ENCODE assay signal across 23 cellular contexts in the genomic region with DNA sequence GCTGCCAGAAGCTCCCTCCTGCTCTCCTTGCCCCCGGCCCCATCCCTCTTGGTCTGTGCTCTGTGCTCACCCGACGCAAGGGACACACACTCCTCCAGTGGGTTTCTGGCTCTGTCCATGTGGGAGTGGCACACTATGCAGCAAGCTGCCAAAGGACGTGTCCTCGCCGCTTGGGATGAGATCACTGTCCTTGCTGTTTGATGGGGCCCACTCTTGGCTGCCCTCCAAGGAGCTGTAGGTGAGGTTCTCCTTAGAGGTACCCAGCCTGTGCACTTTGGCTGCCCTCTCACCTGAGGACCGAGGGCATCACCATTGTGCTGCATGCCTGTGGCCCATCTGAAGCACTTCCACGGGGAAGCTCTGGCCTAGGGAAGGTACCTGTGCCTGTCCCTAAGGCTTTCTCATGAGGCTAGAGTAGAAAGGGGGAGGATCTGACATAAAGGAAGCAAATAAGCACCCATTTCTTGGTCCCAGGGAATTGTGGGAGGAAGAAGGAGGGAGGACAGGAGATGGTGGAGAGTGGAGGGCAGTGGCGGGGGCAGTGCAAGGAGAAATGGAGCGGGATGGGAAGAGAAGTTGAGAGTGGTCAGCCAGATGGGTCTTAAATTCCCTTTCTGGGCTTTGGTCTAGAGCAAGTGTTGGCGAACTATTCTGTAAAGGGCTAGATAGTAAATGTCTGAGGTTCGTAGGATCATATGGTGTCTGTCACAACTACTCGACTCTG. TPM values are rescaled to one million over a fixed set of nuclear protein-coding genes. Genes with fewer than 3 reads are reported as not detected.
DNase-seq lines count a peak whose midpoint lies in the region; ATAC-seq, FAIRE-seq and TF ChIP-seq lines count a peak whose summit lies in the region.
"Had no signal": no experiment of that assay in that cellular context is flagged by ENCODE, and none has a peak within 500 bp of the region (broad histone marks: within the 10 kb centered on the region; RNA-seq: fewer than 3 reads in every experiment).

No MANE protein-coding gene starts in this region.

- no peaks in the 10 kb centered on the region for H3K27me3 Mint-ChIP-seq in activated CD4-positive, alpha-beta memory T cell treated with anti-CD3 and anti-CD28 coated beads, Interleukin-2, amount 10 ng/mL, durations not matched to agents 7 days and 5 days
- H3K27me3 Mint-ChIP-seq: activated naive CD4-positive, alpha-beta T cell treated with anti-CD3 and anti-CD28 coated beads, Interleukin-2, amount 50 U/mL, for 24 hours; IgD-negative memory B cell had no signal

- POLR2A ChIA-PET in K562 (lab: Yijun Ruan, JAX): interaction anchor here (0.8 kb wide), 1 partner anchor 56 kb away, joined by 3 read pairs; no protein-coding TSS in a partner anchor
- POLR2A ChIA-PET in activated CD4-positive, alpha-beta memory T cell treated with anti-CD3 and anti-CD28 coated beads, Interleukin-2, amount 10 ng/mL, durations not matched to agents 7 days and 5 days (lab: Charles Lee): interaction anchor here (1.3 to 2.5 kb wide), 4 partner anchors 47 to 244 kb away, joined by 3 to 8 read pairs (median 6); a partner anchor contains a TSS

- H3K4me1 ChIP-seq in heart left ventricle: peaks cover 0 to 17% (median 4%) of the 10 kb centered on the region in 12 donors
- peaks cover 10 to 19% of the 10 kb centered on the region in 2 experiments; a peak in 4 of 5 replicates for H3K4me1 ChIP-seq in K562 (replicated peaks in 1 of 2; ENCODE audit: control insufficient read depth in 2 of 2, insufficient read depth in 2 of 2, low read length in 2 of 2)
- peaks cover 0 to 20% of the 10 kb centered on the region in 2 donors for H3K4me1 ChIP-seq in right atrium auricular region
- H3K4me1 ChIP-seq in testis: no peaks in the 10 kb centered on the region
- H3K4me1 ChIP-seq: colonic mucosa had no signal

- intact Hi-C loops in heart left ventricle (cut with DNase I) (loop anchor here (1.0 to 10.0 kb wide), 14 partner anchors 87 to 329 kb away; a partner anchor contains a TSS), Right ventricle myocardium inferior (cut with DNase I) (loop anchor here (10.0 kb wide), 1 partner anchor 107 kb away; no protein-coding TSS in a partner anchor), K562 (cut with micrococcal nuclease) (loop anchor here (2.0 kb wide), 2 partner anchors 133 to 157 kb away; a partner anchor contains a TSS), testis (cut with DNase I; ENCODE audit: low total_unique reads) (loop anchor here (10.0 kb wide), 1 partner anchor 327 kb away; no protein-coding TSS in a partner anchor)

- in situ Hi-C loops in K562 (cut with MboI): loop anchor here (5.0 to 10.0 kb wide), 3 partner anchors 89 to 329 kb away; no protein-coding TSS in a partner anchor

- no peak for TF ChIP-seq RAD21 in K562 (CRISPR knock-in tag; conservative IDR thresholded peaks at IDR 0.05 in 1 of 2, IDR thresholded peaks at IDR 0.05 in 1 of 2)

- H3K9me1 ChIP-seq in K562 (ENCODE audit: control insufficient read depth, insufficient read depth, low read length): no peaks in the 10 kb centered on the region

- no peaks in the 10 kb centered on the region for H3K79me2 ChIP-seq in K562 (ENCODE audit: control insufficient read depth, insufficient read depth, low read length)

- BruUV-seq in K562 (replicated peaks; lab: Mats Ljungman, UMichigan): no TSS peak

- H3K27ac ChIP-seq in heart left ventricle (no peak overlapping the region), K562 (ENCODE audit: extremely low read depth, low read depth, low read length) (no peak overlapping the region), right atrium auricular region (no peak overlapping the region), testis (no peak overlapping the region)
- H3K27ac ChIP-seq: C4-2B, colonic mucosa had no signal

- 0 out of 4 replicates have a peak overlapping the region, but pooled peaks of 1 of the 2 experiments have one; percentile 31 for H3K9ac ChIP-seq in K562 (ENCODE audit: insufficient read depth in 1 of 2, low read depth in 2 of 2, low read length in 2 of 2)

- no peaks in the 10 kb centered on the region for H4K20me1 ChIP-seq in K562 (replicated peaks; ENCODE audit: control insufficient read depth, insufficient read depth, low read length)

- H3K4me3 ChIP-seq in heart left ventricle: no peak overlapping the region
- no peak overlapping the region for H3K4me3 ChIP-seq in K562
- H3K4me3 ChIP-seq in right atrium auricular region: no peak overlapping the region
- H3K4me3 ChIP-seq in testis: no peak overlapping the region
- H3K4me3 ChIP-seq: colonic mucosa had no signal

- H3K9me3 Mint-ChIP-seq in activated CD4-positive, alpha-beta memory T cell treated with anti-CD3 and anti-CD28 coated beads, Interleukin-2, amount 10 ng/mL, durations not matched to agents 7 days and 5 days: no peaks in the 10 kb centered on the region
- H3K9me3 Mint-ChIP-seq: activated naive CD4-positive, alpha-beta T cell treated with anti-CD3 and anti-CD28 coated beads, Interleukin-2, amount 50 U/mL, for 24 hours; mesothelial cell of epicardium; nephron progenitor cell had no signal

- H3K36me3 ChIP-seq in heart left ventricle: no peaks in the 10 kb centered on the region
- no peaks in the 10 kb centered on the region for H3K36me3 ChIP-seq in K562 (ENCODE audit: control insufficient read depth, insufficient read depth, low read length)
- H3K36me3 ChIP-seq in right atrium auricular region: no peaks in the 10 kb centered on the region
- no peaks in the 10 kb centered on the region for H3K36me3 ChIP-seq in testis (ENCODE audit: low read depth, missing control alignments)
- H3K36me3 ChIP-seq: colonic mucosa had no signal

- no peaks in the 10 kb centered on the region for H3K36me3 Mint-ChIP-seq in activated CD4-positive, alpha-beta memory T cell treated with anti-CD3 and anti-CD28 coated beads, Interleukin-2, amount 10 ng/mL, durations not matched to agents 7 days and 5 days (ENCODE audit: low read depth)
- H3K36me3 Mint-ChIP-seq: activated naive CD4-positive, alpha-beta T cell treated with anti-CD3 and anti-CD28 coated beads, Interleukin-2, amount 50 U/mL, for 24 hours; IgD-negative memory B cell; mesothelial cell of epicardium had no signal

- H2AFZ ChIP-seq in K562 (ENCODE audit: low read depth, low read length): 0 out of 2 replicates have a peak overlapping the region, but pooled peaks have one; percentile 9

- peak in 3 of 5 donors; percentile 45 to 65 (median 50) for DNase-seq in heart left ventricle
- DNase-seq in Right ventricle myocardium inferior (ENCODE audit: missing footprints): no peak
- DNase-seq in K562 (ENCODE audit: extremely low read depth in 1 of 4, low spot score in 3 of 4): no peak
- peak; percentile 64 for DNase-seq in right atrium auricular region (ENCODE audit: low spot score)
- peak; percentile 52 for DNase-seq in testis
- DNase-seq in HCEC 1CT: no peak
- no peak for DNase-seq in activated CD4-positive, alpha-beta memory T cell treated with anti-CD3 and anti-CD28 coated beads, Interleukin-2, amount 10 ng/mL, durations not matched to agents 7 days and 5 days
- DNase-seq: ACHN; activated CD8-positive, alpha-beta T cell treated with anti-CD3 and anti-CD28 coated beads, Interleukin-2, amount 10 ng/mL, durations not matched to agents 7 days and 5 days; activated T-cell treated with anti-CD3 and anti-CD28 coated beads, Interleukin-2, amount 50 U/mL, for 48 hours; colonic mucosa; NCI-H187 treated with DMSO at 0.1 percent for 48 hours; NCI-H510A; nephron progenitor cell; SHP77; stimulated activated CD4-positive, alpha-beta T cell treated with anti-CD3 and anti-CD28 coated beads, Interleukin-12 subunit alpha, Interleukin-12 subunit beta, amount 100 ng/mL, for 4 hours had no signal

- H3K4me1 Mint-ChIP-seq in activated CD4-positive, alpha-beta memory T cell treated with anti-CD3 and anti-CD28 coated beads, Interleukin-2, amount 10 ng/mL, durations not matched to agents 7 days and 5 days: peaks cover 35% of the 10 kb centered on the region

- WGBS in heart left ventricle, 4 donors: 76 to 86% (median 80%) methylated on average over 10 to 13 of the region's 13 CpGs
- WGBS in K562 (ENCODE audit: insufficient coverage, low coverage, missing lambda C conversion rate): 59% methylated on average over 12 of the region's 13 CpGs
- WGBS in testis, 2 donors: 87 to 88% methylated on average over 10 to 13 of the region's 13 CpGs

- no peak overlapping the region for H3K27ac Mint-ChIP-seq in activated CD4-positive, alpha-beta memory T cell treated with anti-CD3 and anti-CD28 coated beads, Interleukin-2, amount 10 ng/mL, durations not matched to agents 7 days and 5 days
- H3K27ac Mint-ChIP-seq: IgD-negative memory B cell, mesothelial cell of epicardium, nephron progenitor cell had no signal

- TF ChIP-seq CTCF in heart left ventricle (IDR thresholded peaks at IDR 0.05): no peak
- no peak for TF ChIP-seq CTCF in K562 (IDR thresholded peaks at IDR 0.05 in 2 of 3, conservative IDR thresholded peaks at IDR 0.05 in 1 of 3; ENCODE audit: insufficient read depth in 2 of 3, low read depth in 1 of 3, low read length in 3 of 3)
- no peak for TF ChIP-seq CTCF in right atrium auricular region (IDR thresholded peaks at IDR 0.05)
- no peak for TF ChIP-seq CTCF in testis (IDR thresholded peaks at IDR 0.05)

- H3K4me2 ChIP-seq in K562 (ENCODE audit: insufficient read depth, low read length): no peak overlapping the region

- no peaks in the 10 kb centered on the region for H3K27me3 ChIP-seq in heart left ventricle
- no peaks in the 10 kb centered on the region for H3K27me3 ChIP-seq in K562 (ENCODE audit: control insufficient read depth in 2 of 2, insufficient read depth in 2 of 2, low read length in 2 of 2)
- H3K27me3 ChIP-seq in right atrium auricular region: no peaks in the 10 kb centered on the region
- H3K27me3 ChIP-seq in testis: no peaks in the 10 kb centered on the region
- H3K27me3 ChIP-seq: colonic mucosa had no signal

- ATAC-seq in heart left ventricle: peak in 3 of 4 donors; percentile 38 to 56 (median 52)
- ATAC-seq in Right ventricle myocardium inferior: no peak
- no peak for ATAC-seq in K562
- no peak for ATAC-seq in GM21515 (IDR thresholded peaks at IDR 0.05; ENCODE audit: unreplicated experiment)
- ATAC-seq: activated CD8-positive, alpha-beta T cell treated with anti-CD3 and anti-CD28 coated beads, Interleukin-2, amount 10 ng/mL, durations not matched to agents 7 days and 5 days had no signal

- FAIRE-seq in K562 (lab: Jason Lieb, UNC): no peak
- FAIRE-seq: endometrium, G401.6 had no signal

- TF ChIP-seq POLR2A in heart left ventricle (IDR thresholded peaks at IDR 0.05): no peak
- no peak for TF ChIP-seq POLR2A in K562 (conservative IDR thresholded peaks at IDR 0.05)
- TF ChIP-seq POLR2A in testis (IDR thresholded peaks at IDR 0.05): no peak

- no peak overlapping the region for H3K4me3 Mint-ChIP-seq in activated CD4-positive, alpha-beta memory T cell treated with anti-CD3 and anti-CD28 coated beads, Interleukin-2, amount 10 ng/mL, durations not matched to agents 7 days and 5 days
- H3K4me3 Mint-ChIP-seq: activated CD8-positive, alpha-beta T cell treated with anti-CD3 and anti-CD28 coated beads, Interleukin-2, amount 10 ng/mL, durations not matched to agents 7 days and 5 days; activated naive CD4-positive, alpha-beta T cell treated with anti-CD3 and anti-CD28 coated beads, Interleukin-2, amount 50 U/mL, for 24 hours; IgD-negative memory B cell; mesothelial cell of epicardium; nephron progenitor cell had no signal

- H3K9me3 ChIP-seq in heart left ventricle (no peaks in the 10 kb centered on the region), K562 (replicated peaks; ENCODE audit: control insufficient read depth, insufficient read depth, low read depth, low read length) (no peaks in the 10 kb centered on the region), right atrium auricular region (no peaks in the 10 kb centered on the region), testis (no peaks in the 10 kb centered on the region)
- H3K9me3 ChIP-seq: colonic mucosa had no signal

- TF ChIP-seq EP300 in K562 (IDR thresholded peaks at IDR 0.05; ENCODE audit: low read length): no peak

- CTCF ChIA-PET in K562 (lab: Yijun Ruan, JAX; ENCODE audit: low intra/inter-chr PET ratio): interaction anchor here (1.1 kb wide), 1 partner anchor 157 kb away, joined by 3 read pairs; no protein-coding TSS in a partner anchor
- CTCF ChIA-PET in activated CD4-positive, alpha-beta memory T cell treated with anti-CD3 and anti-CD28 coated beads, Interleukin-2, amount 10 ng/mL, durations not matched to agents 7 days and 5 days (lab: Charles Lee): interaction anchor here (0.7 to 3.9 kb wide), 3 partner anchors 133 to 329 kb away, joined by 3 to 22 read pairs (median 10); a partner anchor contains a TSS

RNA-seq across cellular contexts. Expression of a gene that starts 47.2 kb away (rescaled TPM):
- total RNA-seq in heart left ventricle: 10 to 100 TPM in 1 of 9 donors, 1 to 10 TPM in 8; 2.3 to 16.8 (median 3.0) TPM
- 1 to 10 TPM; 1.0 to 1.1 TPM for polyA plus RNA-seq in heart left ventricle
- 3.5 TPM for total RNA-seq in Right ventricle myocardium inferior
- 55.3 and 77.7 TPM in 2 replicates for total RNA-seq in K562 (2011; cell fraction: chromatin; rRNA removed; ENCODE audit: low replicate concordance)
- 41.2 and 45.5 TPM in 2 replicates for total RNA-seq in K562 (2011; cell fraction: nucleolus; rRNA removed)
- total RNA-seq in K562 (2011; cell fraction: nucleoplasm; rRNA removed): 42.5 and 52.8 TPM in 2 replicates
- total RNA-seq in K562 (2014; rRNA removed): 11.2 and 14.2 TPM in 2 replicates
- 7.1 and 7.8 TPM in 2 replicates for total RNA-seq in K562 (2014; rRNA removed; fragmentation: Illumina TruSeq; extraction: Trizol)
- 6.1 and 7.2 TPM in 2 replicates for total RNA-seq in K562 (2015; rRNA removed; fragmentation: Illumina TruSeq; extraction: Trizol)
- 17.3 and 17.9 TPM in 2 replicates for total RNA-seq in K562 (2021)
- 22.2 and 23.6 TPM in 2 replicates for polyA plus RNA-seq in K562 (2011; rRNA removed)
- polyA plus RNA-seq in K562 (2011; cell fraction: cytosol; rRNA removed): 17.5 and 39.4 TPM in 2 replicates
- 47.3 and 74.7 TPM in 2 replicates for polyA plus RNA-seq in K562 (2011; cell fraction: nucleus; rRNA removed)
- 10.7 and 13.0 TPM in 2 replicates for polyA plus RNA-seq in K562 (2012)
- 15.3 and 19.7 TPM in 2 replicates for polyA plus RNA-seq in K562 (2014; fragmentation: Illumina TruSeq; extraction: Trizol)
- polyA plus RNA-seq in K562 (2014; fragmentation: Nextera tagmentation; extraction: Ambion mirVana): 1 to 10 TPM; 4.4 to 6.0 TPM
- 12.8 and 13.4 TPM in 2 replicates for polyA plus RNA-seq in K562 (2014; rRNA removed)
- polyA minus RNA-seq in K562 (2011; rRNA and poly(A)+ RNA removed): 13.6 and 15.4 TPM in 2 replicates
- polyA minus RNA-seq in K562 (2011; cell fraction: cytosol; rRNA and poly(A)+ RNA removed): 12.5 and 18.0 TPM in 2 replicates
- 30.7 and 31.7 TPM in 2 replicates for polyA minus RNA-seq in K562 (2011; cell fraction: nucleus; rRNA and poly(A)+ RNA removed)
- total RNA-seq in right atrium auricular region: 1 to 10 TPM; 2.8 to 5.3 TPM
- 10 to 100 TPM; 10.9 to 13.4 TPM for total RNA-seq in testis
- 5.5 TPM for polyA plus RNA-seq in testis (ENCODE audit: insufficient read depth, low read depth, low replicate concordance)
- total RNA-seq in activated CD4-positive, alpha-beta memory T cell treated with anti-CD3 and anti-CD28 coated beads, Interleukin-2, amount 10 ng/mL, durations not matched to agents 7 days and 5 days: 10 to 100 TPM; 21.4 to 23.3 TPM

Comparison
In these comparisons a context has a peak if more than half of its experiments do, and no peak if none do; other contexts are left out.
1. ATAC-seq: peak in heart left ventricle (3 of 4); none in Right ventricle myocardium inferior (single experiment), K562 (single experiment) and GM21515 (single experiment).
2. DNase-seq: peak in heart left ventricle (3 of 5), right atrium auricular region (single experiment) and testis (single experiment); none in Right ventricle myocardium inferior (single experiment), K562 (0 of 4), HCEC 1CT (single experiment) and activated CD4-positive, alpha-beta memory T cell treated with anti-CD3 and anti-CD28 coated beads, Interleukin-2, amount 10 ng/mL, durations not matched to agents 7 days and 5 days (single experiment).